In the genomic region with DNA sequence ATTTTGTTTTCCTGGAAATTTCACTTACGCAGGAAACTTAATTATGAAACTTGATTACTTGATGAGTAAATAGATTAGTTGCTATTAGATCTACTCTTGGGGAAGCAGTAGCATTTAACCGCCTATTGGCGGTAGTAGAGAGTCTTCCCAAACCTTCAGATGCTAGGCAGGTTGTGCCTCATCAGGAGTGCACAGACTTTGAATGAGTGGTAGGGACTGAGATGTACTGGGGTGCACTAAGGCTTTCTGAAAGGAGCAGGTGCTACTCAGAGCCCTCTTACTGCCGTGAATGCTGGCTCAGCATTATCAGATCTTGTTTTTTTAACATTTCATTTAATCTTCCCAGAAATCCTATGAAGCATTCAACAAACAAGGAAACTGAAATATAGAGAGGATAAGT, we compare ENCODE assay signal across 8 cellular contexts. TPM values are rescaled to one million over a fixed set of nuclear protein-coding genes. Genes with fewer than 3 reads are reported as not detected.
DNase-seq lines count a peak whose midpoint lies in the region; ATAC-seq, FAIRE-seq and TF ChIP-seq lines count a peak whose summit lies in the region.

No MANE protein-coding gene starts in this region.

- no peaks in the 10 kb centered on the region for H3K27me3 Mint-ChIP-seq in natural killer cell treated with Interleukin-12 subunit alpha and Interleukin-12 subunit beta and Interleukin-15 and Interleukin-18, amount 100 ng/mL, for 72 hours

- no peaks in the 10 kb centered on the region for H3K9me3 Mint-ChIP-seq in natural killer cell treated with Interleukin-12 subunit alpha and Interleukin-12 subunit beta and Interleukin-15 and Interleukin-18, amount 100 ng/mL, for 72 hours

- H3K36me3 ChIP-seq in bronchial epithelial cell (ENCODE audit: control insufficient read depth, insufficient read depth, low read length), result peaks cover 13% of the 10 kb centered on the region

- peaks cover 0 to 11% of the 10 kb centered on the region in 2 donors for H3K4me1 Mint-ChIP-seq in natural killer cell treated with Interleukin-12 subunit alpha and Interleukin-12 subunit beta and Interleukin-15 and Interleukin-18, amount 100 ng/mL, for 72 hours (ENCODE audit: low read depth in 2 of 2)

- peaks cover 9% of the 10 kb centered on the region for H3K36me3 Mint-ChIP-seq in natural killer cell treated with Interleukin-12 subunit alpha and Interleukin-12 subunit beta and Interleukin-15 and Interleukin-18, amount 100 ng/mL, for 72 hours

- FAIRE-seq in bronchial epithelial cell (lab: Jason Lieb, UNC), result no peak

- H3K4me3 ChIP-seq in GM12865 (ENCODE audit: low read depth, low read length), result no peak overlapping the region
- no peak overlapping the region for H3K4me3 ChIP-seq in bronchial epithelial cell (ENCODE audit: low read depth, low read length)

- ATAC-seq in natural killer cell treated with Interleukin-12 subunit alpha and Interleukin-12 subunit beta and Interleukin-15 and Interleukin-18, amount 100 ng/mL, for 72 hours, result peak; percentile 70 to 76
- ATAC-seq in GM18517 (IDR thresholded peaks at IDR 0.05; ENCODE audit: unreplicated experiment) (no peak), GM21360 (IDR thresholded peaks at IDR 0.05; ENCODE audit: unreplicated experiment) (no peak)

- no peak overlapping the region for H3K27ac Mint-ChIP-seq in natural killer cell treated with Interleukin-12 subunit alpha and Interleukin-12 subunit beta and Interleukin-15 and Interleukin-18, amount 100 ng/mL, for 72 hours

- TF ChIP-seq CTCF in AG09319 (IDR thresholded peaks at IDR 0.05; ENCODE audit: low read depth, low read length) (peak; percentile 49), GM12865 (IDR thresholded peaks at IDR 0.05; ENCODE audit: insufficient read depth, low read depth, low read length, missing control alignments) (peak; percentile 65), bronchial epithelial cell (IDR thresholded peaks at IDR 0.05; ENCODE audit: insufficient read depth, low read length, severe bottlenecking) (peak; percentile 54)

- H3K27me3 ChIP-seq in bronchial epithelial cell (ENCODE audit: control insufficient read depth, insufficient read depth, low read length), result no peaks in the 10 kb centered on the region

- no peak overlapping the region for H3K4me3 Mint-ChIP-seq in natural killer cell treated with Interleukin-12 subunit alpha and Interleukin-12 subunit beta and Interleukin-15 and Interleukin-18, amount 100 ng/mL, for 72 hours

- DNase-seq in AG09319 (ENCODE audit: extremely low read depth, low read depth) (no peak), GM12865 (ENCODE audit: low read depth) (peak; percentile 52), NCI-H510A (lab: John Stamatoyannopoulos, UW) (peak; percentile 13), bronchial epithelial cell (ENCODE audit: low read depth) (peak; percentile 51), cerebellar nuclear complex (lab: John Stamatoyannopoulos, UW) (no peak)
- DNase-seq in natural killer cell treated with Interleukin-12 subunit alpha and Interleukin-12 subunit beta and Interleukin-15 and Interleukin-18, amount 100 ng/mL, for 72 hours (ENCODE audit: low spot score), result no peak

RNA-seq across cellular contexts. Expression of a gene that starts 7.7 kb away (rescaled TPM):
- 15.1 and 21.6 TPM in 2 replicates for total RNA-seq in bronchial epithelial cell
- total RNA-seq in natural killer cell treated with Interleukin-12 subunit alpha and Interleukin-12 subunit beta and Interleukin-15 and Interleukin-18, amount 100 ng/mL, for 72 hours, result 10 to 100 TPM; 28.2 to 31.8 TPM

RNA-seq across cellular contexts. Expression of a gene that starts 7.8 kb away (rescaled TPM):
- total RNA-seq in bronchial epithelial cell, result 40.5 and 45.2 TPM in 2 replicates
- total RNA-seq in natural killer cell treated with Interleukin-12 subunit alpha and Interleukin-12 subunit beta and Interleukin-15 and Interleukin-18, amount 100 ng/mL, for 72 hours, result 10 to 100 TPM; 28.9 to 36.2 TPM

RNA-seq across cellular contexts. Expression of a gene that starts 15.6 kb away (rescaled TPM):
- 325 and 349 TPM in 2 replicates for total RNA-seq in bronchial epithelial cell
- 100 to 1,000 TPM; 246 to 331 TPM for total RNA-seq in natural killer cell treated with Interleukin-12 subunit alpha and Interleukin-12 subunit beta and Interleukin-15 and Interleukin-18, amount 100 ng/mL, for 72 hours

RNA-seq across cellular contexts. Expression of a gene that starts 16.1 kb away (rescaled TPM):
- total RNA-seq in bronchial epithelial cell, result 659 and 789 TPM in 2 replicates
- 100 to 1,000 TPM; 320 to 343 TPM for total RNA-seq in natural killer cell treated with Interleukin-12 subunit alpha and Interleukin-12 subunit beta and Interleukin-15 and Interleukin-18, amount 100 ng/mL, for 72 hours

RNA-seq across cellular contexts. Expression of a gene that starts 41.9 kb away (rescaled TPM):
- 268 and 325 TPM in 2 replicates for total RNA-seq in bronchial epithelial cell
- total RNA-seq in natural killer cell treated with Interleukin-12 subunit alpha and Interleukin-12 subunit beta and Interleukin-15 and Interleukin-18, amount 100 ng/mL, for 72 hours, result 100 to 1,000 TPM; 207 to 267 TPM

Comparison
In these comparisons a context has a peak if more than half of its experiments do, and no peak if none do; other contexts are left out.
1. DNase-seq: peak in GM12865 (single experiment), NCI-H510A (single experiment) and bronchial epithelial cell (single experiment); none in AG09319 (single experiment), natural killer cell treated with Interleukin-12 subunit alpha and Interleukin-12 subunit beta and Interleukin-15 and Interleukin-18, amount 100 ng/mL, for 72 hours (single experiment) and cerebellar nuclear complex (0 of 2).
2. ATAC-seq: peak in natural killer cell treated with Interleukin-12 subunit alpha and Interleukin-12 subunit beta and Interleukin-15 and Interleukin-18, amount 100 ng/mL, for 72 hours (2 of 2); none in GM18517 (single experiment) and GM21360 (single experiment).
3. Peak in every context shown above with its lines, with median percentiles within 50 percentile points of each other: CTCF ChIP-seq.